10 cellular contexts compared by ENCODE assay signal in the genomic region with DNA sequence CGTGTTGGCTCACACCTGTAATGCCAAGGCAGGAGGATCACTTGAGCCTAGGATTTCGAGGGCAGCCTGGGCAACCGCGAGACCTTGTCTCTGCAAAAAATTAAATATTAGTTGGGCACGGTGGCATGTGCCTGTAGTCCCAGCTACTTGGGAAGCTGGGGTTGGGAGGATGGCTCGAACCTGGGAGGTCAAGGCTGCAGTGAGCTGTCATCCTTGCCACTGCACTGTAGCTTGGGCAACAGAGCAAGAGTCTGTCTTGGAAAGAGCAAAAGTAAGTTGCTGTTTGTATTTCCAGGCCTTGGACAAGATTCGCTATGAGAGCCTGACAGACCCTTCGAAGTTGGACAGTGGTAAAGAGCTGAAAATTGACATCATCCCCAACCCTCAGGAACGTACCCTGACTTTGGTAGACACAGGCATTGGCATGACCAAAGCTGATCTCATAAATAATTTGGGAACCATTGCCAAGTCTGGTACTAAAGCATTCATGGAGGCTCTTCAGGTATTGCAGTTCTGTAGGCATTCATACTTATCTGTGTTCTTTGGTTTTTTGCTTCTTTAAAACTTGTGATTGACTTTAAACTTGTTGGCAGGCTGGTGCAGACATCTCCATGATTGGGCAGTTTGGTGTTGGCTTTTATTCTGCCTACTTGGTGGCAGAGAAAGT. TPM values are rescaled to one million over a fixed set of nuclear protein-coding genes. Genes with fewer than 3 reads are reported as not detected.
A peak's percentile ranks its signal among the peaks of the same experiment; 100 is the strongest.
DNase-seq lines count a peak whose midpoint lies in the region; TF ChIP-seq lines count a peak whose summit lies in the region.
"Had no signal": no experiment of that assay in that cellular context is flagged by ENCODE, and none has a peak within 500 bp of the region (broad histone marks: within the 10 kb centered on the region; RNA-seq: fewer than 3 reads in every experiment).

No MANE protein-coding gene starts in this region.

- intact Hi-C loops in Caco-2 (cut with micrococcal nuclease; ENCODE audit: unreplicated experiment): loop anchor here (5.0 kb wide), 1 partner anchor 432 kb away; no protein-coding TSS in a partner anchor

- no peak for DNase-seq in Caco-2
- no peak for DNase-seq in NT2/D1 (ENCODE audit: low read depth, low spot score)
- no peak for DNase-seq in effector memory CD4-positive, alpha-beta T cell
- DNase-seq in osteoblast (ENCODE audit: insufficient read length, low spot score, missing footprints): no peak
- no peak for DNase-seq in CD1c-positive myeloid dendritic cell (ENCODE audit: extremely low spot score)
- no peak for DNase-seq in cortex of kidney (lab: John Stamatoyannopoulos, UW)
- DNase-seq in neuronal stem cell (ENCODE audit: low spot score): no peak
- DNase-seq in GDM1 (lab: John Stamatoyannopoulos, UW): no peak
- DNase-seq: activated CD4-positive, alpha-beta T cell treated with anti-CD3 and anti-CD28 coated beads, Interleukin-2, amount 50 U/mL, for 1 hour; uterus had no signal

- no peak overlapping the region for H3K4me3 ChIP-seq in Caco-2 (ENCODE audit: low read depth, low read length)
- H3K4me3 ChIP-seq in NT2/D1 (ENCODE audit: insufficient read length, low read depth): peak overlapping the region; percentile 72
- peak overlapping the region; percentile 80 for H3K4me3 ChIP-seq in effector memory CD4-positive, alpha-beta T cell (ENCODE audit: insufficient read depth, low read depth, low read length, poor library complexity, severe bottlenecking)
- H3K4me3 ChIP-seq in osteoblast (ENCODE audit: insufficient read depth, low read length): peak overlapping the region; percentile 99
- H3K4me3 ChIP-seq in neuronal stem cell (ENCODE audit: low read length in 2 of 2): peak overlapping the region in 1 of 2 donors; percentile 87

- no peaks in the 10 kb centered on the region for H3K9me3 Mint-ChIP-seq in Caco-2 (ENCODE audit: unreplicated experiment)

- H4K91ac ChIP-seq in neuronal stem cell (ENCODE audit: low read depth, low read length, poor library complexity): no peak overlapping the region

- H3K9me3 ChIP-seq in Caco-2 (no peaks in the 10 kb centered on the region), NT2/D1 (ENCODE audit: insufficient read depth, low read length) (no peaks in the 10 kb centered on the region), osteoblast (ENCODE audit: low read depth, low read length) (no peaks in the 10 kb centered on the region), neuronal stem cell (replicated peaks in 1 of 2; ENCODE audit: control insufficient read depth in 2 of 2, insufficient read depth in 1 of 2, low read depth in 1 of 2, low read length in 2 of 2) (no peaks in the 10 kb centered on the region)
- no peaks in the 10 kb centered on the region for H3K9me3 ChIP-seq in effector memory CD4-positive, alpha-beta T cell (ENCODE audit: control insufficient read depth, low read length)
- H3K9me3 ChIP-seq: uterus had no signal

- POLR2A ChIA-PET in Caco-2 (lab: Charles Lee): no interaction called here

- H3K9ac ChIP-seq in NT2/D1 (ENCODE audit: insufficient read length, low read depth): peak overlapping the region; percentile 87
- H3K9ac ChIP-seq in neuronal stem cell (ENCODE audit: low read depth, low read length, poor library complexity): no peak overlapping the region

- H3K4ac ChIP-seq in neuronal stem cell (ENCODE audit: low read length): no peak overlapping the region

- H2AK5ac ChIP-seq in neuronal stem cell (ENCODE audit: low read depth, low read length): no peak overlapping the region

- no peak overlapping the region for H3K18ac ChIP-seq in neuronal stem cell (ENCODE audit: low read length)

- H3K4me2 ChIP-seq in osteoblast (ENCODE audit: insufficient read depth, low read length) (peak overlapping the region; percentile 97), neuronal stem cell (ENCODE audit: insufficient read depth, low read length, poor library complexity, severe bottlenecking) (no peak overlapping the region)

- H2BK120ac ChIP-seq in neuronal stem cell (ENCODE audit: low read depth, low read length): no peak overlapping the region

- H3K36me3 Mint-ChIP-seq in Caco-2 (ENCODE audit: insufficient read depth, unreplicated experiment): peaks cover 86% of the 10 kb centered on the region

- H3K14ac ChIP-seq in neuronal stem cell (ENCODE audit: low read length): no peak overlapping the region

- peak overlapping the region; percentile 3 for H3K27ac ChIP-seq in effector memory CD4-positive, alpha-beta T cell (ENCODE audit: insufficient read depth, low read length, poor library complexity, severe bottlenecking)
- H3K27ac ChIP-seq in osteoblast (ENCODE audit: low read depth, low read length) (peak overlapping the region; percentile 19), neuronal stem cell (replicated peaks; ENCODE audit: low read length) (no peak overlapping the region)

- no CpG with 5 or more reads among the region's 9 CpGs for WGBS in neuronal stem cell (ENCODE audit: extremely low coverage in 2 of 2, insufficient read length in 2 of 2, insufficient replicate concordance in 1 of 2), 2 donors

- H3K4me1 Mint-ChIP-seq in Caco-2 (ENCODE audit: low read depth, unreplicated experiment): peaks cover 13% of the 10 kb centered on the region

- H3K4me3 Mint-ChIP-seq in Caco-2 (ENCODE audit: unreplicated experiment): peak overlapping the region; percentile 97

- no peak overlapping the region for H2BK12ac ChIP-seq in neuronal stem cell (ENCODE audit: low read length)

- H2BK5ac ChIP-seq in neuronal stem cell (ENCODE audit: low read length): no peak overlapping the region

- no peaks in the 10 kb centered on the region for H3K27me3 ChIP-seq in Caco-2 (replicated peaks; ENCODE audit: control insufficient read depth, insufficient read depth, low read length)
- no peaks in the 10 kb centered on the region for H3K27me3 ChIP-seq in NT2/D1 (ENCODE audit: insufficient read depth, insufficient read length)
- H3K27me3 ChIP-seq in effector memory CD4-positive, alpha-beta T cell (replicated peaks; ENCODE audit: control insufficient read depth, insufficient read depth, low read length, poor library complexity, severe bottlenecking): no peaks in the 10 kb centered on the region
- H3K27me3 ChIP-seq in osteoblast (ENCODE audit: insufficient read depth, low read length): no peaks in the 10 kb centered on the region
- no peaks in the 10 kb centered on the region for H3K27me3 ChIP-seq in neuronal stem cell (ENCODE audit: control insufficient read depth in 3 of 3, insufficient read depth in 3 of 3, low read depth in 1 of 3, low read length in 3 of 3)
- H3K27me3 ChIP-seq: uterus had no signal

- TF ChIP-seq CTCF in Caco-2 (IDR thresholded peaks at IDR 0.05; ENCODE audit: insufficient read depth in 1 of 2, low read depth in 1 of 2, low read length in 1 of 2, severe bottlenecking in 1 of 2, unreplicated experiment in 1 of 2): no peak
- no peak for TF ChIP-seq CTCF in osteoblast (IDR thresholded peaks at IDR 0.05; ENCODE audit: extremely low read depth, low read depth, low read length)

- H3K36me3 ChIP-seq in Caco-2 (ENCODE audit: control insufficient read depth, insufficient read depth, low read length) (peaks cover 8% of the 10 kb centered on the region), NT2/D1 (ENCODE audit: insufficient read depth, insufficient read length, low read length) (peaks cover 69% of the 10 kb centered on the region), osteoblast (ENCODE audit: insufficient read depth, low read length) (peaks cover 57% of the 10 kb centered on the region), neuronal stem cell (replicated peaks in 1 of 2; ENCODE audit: control insufficient read depth in 2 of 2, insufficient read depth in 2 of 2, low read length in 2 of 2) (peaks cover 45 to 64% of the 10 kb centered on the region in 2 donors)
- H3K36me3 ChIP-seq in effector memory CD4-positive, alpha-beta T cell (ENCODE audit: control insufficient read depth, insufficient read depth, low read length): peaks cover 58% of the 10 kb centered on the region
- H3K36me3 ChIP-seq: uterus had no signal

- H3K4me1 ChIP-seq in Caco-2: peaks cover 15% of the 10 kb centered on the region
- H3K4me1 ChIP-seq in NT2/D1 (ENCODE audit: insufficient read depth, insufficient read length): no peaks in the 10 kb centered on the region
- H3K4me1 ChIP-seq in effector memory CD4-positive, alpha-beta T cell (ENCODE audit: control insufficient read depth, insufficient read depth, low read length, poor library complexity, severe bottlenecking): peaks cover 18% of the 10 kb centered on the region
- peaks cover 26% of the 10 kb centered on the region for H3K4me1 ChIP-seq in osteoblast (ENCODE audit: insufficient read depth, low read length)
- peaks cover 15 to 21% of the 10 kb centered on the region in 2 donors for H3K4me1 ChIP-seq in neuronal stem cell (ENCODE audit: control insufficient read depth in 2 of 2, insufficient read depth in 1 of 2, low read depth in 1 of 2, low read length in 2 of 2)

- peaks cover 64% of the 10 kb centered on the region for H3K79me2 ChIP-seq in osteoblast (ENCODE audit: insufficient read depth, low read length)

- H3K27ac Mint-ChIP-seq in Caco-2 (ENCODE audit: unreplicated experiment): peak overlapping the region; percentile 99

- H4K8ac ChIP-seq in neuronal stem cell (ENCODE audit: low read depth, low read length): no peak overlapping the region

- CTCF ChIA-PET in Caco-2 (lab: Charles Lee): no interaction called here

- BruUV-seq in Caco-2 (replicated peaks; lab: Mats Ljungman, UMichigan): no TSS peak

- no peak overlapping the region for H2AFZ ChIP-seq in osteoblast (ENCODE audit: low read length)
- no peak overlapping the region for H2AFZ ChIP-seq in neuronal stem cell (ENCODE audit: low read length)

- H3K23ac ChIP-seq in neuronal stem cell (ENCODE audit: low read depth, low read length, poor library complexity): no peak overlapping the region

- peaks cover 3% of the 10 kb centered on the region for H3K79me1 ChIP-seq in neuronal stem cell (ENCODE audit: low read depth, low read length)

- H4K20me1 ChIP-seq in osteoblast (ENCODE audit: insufficient read depth, low read length): peaks cover 64% of the 10 kb centered on the region

- H3K27me3 Mint-ChIP-seq in Caco-2 (ENCODE audit: insufficient read depth, unreplicated experiment): no peaks in the 10 kb centered on the region

- H2BK15ac ChIP-seq in neuronal stem cell (ENCODE audit: low read length): no peak overlapping the region

RNA-seq across cellular contexts. Expression of gene HSP90AB1, which starts 2.3 kb away (rescaled TPM):
- 967 and 1,046 TPM in 2 replicates for total RNA-seq in Caco-2 (2022)
- total RNA-seq in osteoblast: 676 and 702 TPM in 2 replicates
- polyA plus RNA-seq in neuronal stem cell (2013, experiment 1 of 2): 1,143 TPM
- 1,131 TPM for polyA plus RNA-seq in neuronal stem cell (2013, experiment 2 of 2)

RNA-seq across cellular contexts. Expression of gene SLC35B2, which starts 8.1 kb away (rescaled TPM):
- total RNA-seq in Caco-2 (2022): 44.6 and 44.8 TPM in 2 replicates
- 86.0 and 94.1 TPM in 2 replicates for total RNA-seq in osteoblast
- 42.4 TPM for polyA plus RNA-seq in neuronal stem cell (2013, experiment 1 of 2)
- polyA plus RNA-seq in neuronal stem cell (2013, experiment 2 of 2): 41.6 TPM

RNA-seq across cellular contexts. Expression of gene NFKBIE, which starts 16.1 kb away (rescaled TPM):
- 8.4 and 10.1 TPM in 2 replicates for total RNA-seq in Caco-2 (2022)
- total RNA-seq in osteoblast: 3.2 and 4.7 TPM in 2 replicates
- 9.5 TPM for polyA plus RNA-seq in neuronal stem cell (2013, experiment 1 of 2)
- polyA plus RNA-seq in neuronal stem cell (2013, experiment 2 of 2): 9.0 TPM

RNA-seq across cellular contexts. Expression of gene TMEM151B, which starts 21.0 kb away (rescaled TPM):
- not detected in 2 replicates for total RNA-seq in Caco-2 (2022)
- total RNA-seq in osteoblast: not detected in 2 replicates
- polyA plus RNA-seq in neuronal stem cell (2013, experiment 1 of 2): 3.9 TPM
- 3.6 TPM for polyA plus RNA-seq in neuronal stem cell (2013, experiment 2 of 2)

RNA-seq across cellular contexts. Expression of gene SLC29A1, which starts 25.8 kb away (rescaled TPM):
- 80.7 and 81.3 TPM in 2 replicates for total RNA-seq in Caco-2 (2022)
- total RNA-seq in osteoblast: 8.0 and 10.0 TPM in 2 replicates
- polyA plus RNA-seq in neuronal stem cell (2013, experiment 1 of 2): 101 TPM
- 102 TPM for polyA plus RNA-seq in neuronal stem cell (2013, experiment 2 of 2)
